10 cellular contexts compared by ENCODE assay signal in the genomic region with DNA sequence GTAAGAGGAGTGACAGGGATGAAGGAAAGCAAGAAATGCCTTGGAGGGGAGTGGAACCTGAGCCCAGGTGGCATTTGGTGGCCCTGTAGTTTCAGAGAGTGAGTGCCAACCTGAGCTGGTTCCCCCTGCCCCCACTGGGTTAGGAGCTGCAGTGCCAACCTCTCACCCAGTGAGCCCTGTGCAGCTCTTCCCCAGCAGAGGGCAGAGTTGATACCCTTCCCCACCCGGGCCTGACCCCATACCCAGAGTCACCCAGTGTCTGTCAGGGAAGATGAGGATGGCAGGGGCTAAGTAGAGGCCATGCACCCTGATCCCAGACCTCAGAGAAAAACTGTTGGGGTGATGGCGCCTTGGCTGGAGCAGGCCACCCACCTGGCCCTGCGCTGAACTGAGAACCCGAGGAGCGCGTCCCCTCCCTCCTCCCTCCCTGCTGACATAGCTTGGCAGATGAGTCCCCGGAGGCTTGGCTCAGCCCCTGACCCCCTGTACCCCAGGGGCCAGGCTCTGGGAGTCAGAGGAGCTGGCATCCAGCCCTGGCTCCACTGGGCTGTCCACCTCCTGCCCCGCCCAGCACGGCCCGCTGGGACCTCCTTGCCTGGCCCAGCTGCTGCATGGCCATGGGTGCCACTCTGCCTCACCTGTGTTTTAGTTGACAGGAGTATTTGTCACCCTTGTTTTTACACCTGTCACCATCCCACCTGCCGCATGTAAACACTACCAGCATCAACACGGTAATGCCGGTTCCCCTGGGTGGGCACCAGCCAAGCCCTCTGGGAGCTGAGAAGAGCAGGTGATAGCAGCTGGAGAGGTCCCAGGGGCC.
A peak's percentile ranks its signal among the peaks of the same experiment; 100 is the strongest.
DNase-seq lines count a peak whose midpoint lies in the region; ATAC-seq and TF ChIP-seq lines count a peak whose summit lies in the region.
"Had no signal": no experiment of that assay in that cellular context is flagged by ENCODE, and none has a peak within 500 bp of the region (broad histone marks: within the 10 kb centered on the region; RNA-seq: fewer than 3 reads in every experiment).

No MANE protein-coding gene starts in this region.

- H3K9me3 ChIP-seq in uterus = no peaks in the 10 kb centered on the region
- H3K9me3 ChIP-seq: breast epithelium had no signal

- H3K36me3 Mint-ChIP-seq in WTC11 = no peaks in the 10 kb centered on the region
- no peaks in the 10 kb centered on the region for H3K36me3 Mint-ChIP-seq in progenitor cell of endocrine pancreas (ENCODE audit: insufficient read depth)

- CTCF ChIA-PET in WTC11 (lab: Charles Lee) = interaction anchor here (0.5 to 1.7 kb wide), 16 partner anchors 10 to 807 kb away, joined by 3 to 36 read pairs (median 4); no protein-coding TSS in a partner anchor

- intact Hi-C loops in uterus (cut with DNase I; ENCODE audit: low total_unique reads) = no loop called here

- peak; percentile 93 for ATAC-seq in WTC11

- DNase-seq in NCI-H1417 (lab: John Stamatoyannopoulos, UW) (peak in 2 of 3 experiments; percentile 42 to 77), WTC11 (ENCODE audit: low spot score) (peak; percentile 37), progenitor cell of endocrine pancreas (ENCODE audit: low spot score, unreplicated experiment) (no peak), T1000 (lab: John Stamatoyannopoulos, UW) (no peak), COLO829 (ENCODE audit: low spot score) (no peak), uterus (no peak)
- DNase-seq: activated CD8-positive, alpha-beta memory T cell treated with anti-CD3 and anti-CD28 coated beads for 24 hours; RPMI8226 had no signal

- H3K4me1 ChIP-seq in uterus = no peaks in the 10 kb centered on the region
- H3K4me1 ChIP-seq: breast epithelium had no signal

- H3K4me1 Mint-ChIP-seq in WTC11 (peaks cover 2% of the 10 kb centered on the region; the same call in 1 of the 2 replicates), progenitor cell of endocrine pancreas (ENCODE audit: low read depth) (no peaks in the 10 kb centered on the region)

- 0 out of 3 replicates have a peak, but pooled peaks have one; percentile 28 for TF ChIP-seq CTCF in GM12872 (IDR thresholded peaks at IDR 0.05; ENCODE audit: insufficient read depth, low read depth, low read length)
- TF ChIP-seq CTCF in WTC11 (IDR thresholded peaks at IDR 0.05) = no peak
- TF ChIP-seq CTCF in progenitor cell of endocrine pancreas (IDR thresholded peaks at IDR 0.05; ENCODE audit: unreplicated experiment) = peak; percentile 23
- no peak for TF ChIP-seq CTCF in uterus (IDR thresholded peaks at IDR 0.05)

- H3K4me3 Mint-ChIP-seq in WTC11 = no peak overlapping the region
- no peak overlapping the region for H3K4me3 Mint-ChIP-seq in progenitor cell of endocrine pancreas (ENCODE audit: low read depth)

- no peak overlapping the region for H3K27ac ChIP-seq in uterus
- H3K27ac ChIP-seq: breast epithelium had no signal

- H3K36me3 ChIP-seq in uterus = no peaks in the 10 kb centered on the region
- H3K36me3 ChIP-seq: breast epithelium had no signal

- no peak for TF ChIP-seq POLR2A in uterus (IDR thresholded peaks at IDR 0.05)

- POLR2A ChIA-PET in WTC11 (lab: Charles Lee) = no interaction called here

- no peak overlapping the region for H3K4me3 ChIP-seq in uterus
- H3K4me3 ChIP-seq: breast epithelium had no signal

- no peaks in the 10 kb centered on the region for H3K27me3 ChIP-seq in uterus
- H3K27me3 ChIP-seq: breast epithelium had no signal

- no peaks in the 10 kb centered on the region for H3K27me3 Mint-ChIP-seq in WTC11 (ENCODE audit: low read depth)
- peaks cover 13% of the 10 kb centered on the region for H3K27me3 Mint-ChIP-seq in progenitor cell of endocrine pancreas

- H3K27ac Mint-ChIP-seq in WTC11 (no peak overlapping the region), progenitor cell of endocrine pancreas (no peak overlapping the region)

- H3K9me3 Mint-ChIP-seq in WTC11 (no peaks in the 10 kb centered on the region), progenitor cell of endocrine pancreas (ENCODE audit: low read depth) (no peaks in the 10 kb centered on the region)

TF ChIP-seq in WTC11, 78 proteins besides CTCF, POLR2A, EP300 and RAD21 (continues in another document):
- TF ChIP-seq, protein P1, sequence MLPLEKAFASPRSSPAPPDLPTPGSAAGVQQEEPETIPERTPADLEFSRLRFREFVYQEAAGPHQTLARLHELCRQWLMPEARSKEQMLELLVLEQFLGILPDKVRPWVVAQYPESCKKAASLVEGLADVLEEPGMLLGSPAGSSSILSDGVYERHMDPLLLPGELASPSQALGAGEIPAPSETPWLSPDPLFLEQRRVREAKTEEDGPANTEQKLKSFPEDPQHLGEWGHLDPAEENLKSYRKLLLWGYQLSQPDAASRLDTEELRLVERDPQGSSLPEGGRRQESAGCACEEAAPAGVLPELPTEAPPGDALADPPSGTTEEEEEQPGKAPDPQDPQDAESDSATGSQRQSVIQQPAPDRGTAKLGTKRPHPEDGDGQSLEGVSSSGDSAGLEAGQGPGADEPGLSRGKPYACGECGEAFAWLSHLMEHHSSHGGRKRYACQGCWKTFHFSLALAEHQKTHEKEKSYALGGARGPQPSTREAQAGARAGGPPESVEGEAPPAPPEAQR (CRISPR knock-in tag; IDR thresholded peaks at IDR 0.05) = no peak
- TF ChIP-seq, protein P2, sequence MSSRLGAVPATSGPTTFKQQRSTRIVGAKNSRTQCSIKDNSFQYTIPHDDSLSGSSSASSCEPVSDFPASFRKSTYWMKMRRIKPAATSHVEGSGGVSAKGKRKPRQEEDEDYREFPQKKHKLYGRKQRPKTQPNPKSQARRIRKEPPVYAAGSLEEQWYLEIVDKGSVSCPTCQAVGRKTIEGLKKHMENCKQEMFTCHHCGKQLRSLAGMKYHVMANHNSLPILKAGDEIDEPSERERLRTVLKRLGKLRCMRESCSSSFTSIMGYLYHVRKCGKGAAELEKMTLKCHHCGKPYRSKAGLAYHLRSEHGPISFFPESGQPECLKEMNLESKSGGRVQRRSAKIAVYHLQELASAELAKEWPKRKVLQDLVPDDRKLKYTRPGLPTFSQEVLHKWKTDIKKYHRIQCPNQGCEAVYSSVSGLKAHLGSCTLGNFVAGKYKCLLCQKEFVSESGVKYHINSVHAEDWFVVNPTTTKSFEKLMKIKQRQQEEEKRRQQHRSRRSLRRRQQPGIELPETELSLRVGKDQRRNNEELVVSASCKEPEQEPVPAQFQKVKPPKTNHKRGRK (CRISPR knock-in tag; IDR thresholded peaks at IDR 0.05; ENCODE audit: borderline replicate concordance) = no peak
- TF ChIP-seq NR2C2 (CRISPR knock-in tag; IDR thresholded peaks at IDR 0.05) (no peak), ZNF423 (CRISPR knock-in tag; IDR thresholded peaks at IDR 0.05) (no peak), CBFB (CRISPR knock-in tag; IDR thresholded peaks at IDR 0.05; ENCODE audit: low read depth) (no peak)
- TF ChIP-seq, protein P3, sequence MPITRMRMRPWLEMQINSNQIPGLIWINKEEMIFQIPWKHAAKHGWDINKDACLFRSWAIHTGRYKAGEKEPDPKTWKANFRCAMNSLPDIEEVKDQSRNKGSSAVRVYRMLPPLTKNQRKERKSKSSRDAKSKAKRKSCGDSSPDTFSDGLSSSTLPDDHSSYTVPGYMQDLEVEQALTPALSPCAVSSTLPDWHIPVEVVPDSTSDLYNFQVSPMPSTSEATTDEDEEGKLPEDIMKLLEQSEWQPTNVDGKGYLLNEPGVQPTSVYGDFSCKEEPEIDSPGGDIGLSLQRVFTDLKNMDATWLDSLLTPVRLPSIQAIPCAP (CRISPR knock-in tag; IDR thresholded peaks at IDR 0.05) = no peak
- TF ChIP-seq, protein P4, sequence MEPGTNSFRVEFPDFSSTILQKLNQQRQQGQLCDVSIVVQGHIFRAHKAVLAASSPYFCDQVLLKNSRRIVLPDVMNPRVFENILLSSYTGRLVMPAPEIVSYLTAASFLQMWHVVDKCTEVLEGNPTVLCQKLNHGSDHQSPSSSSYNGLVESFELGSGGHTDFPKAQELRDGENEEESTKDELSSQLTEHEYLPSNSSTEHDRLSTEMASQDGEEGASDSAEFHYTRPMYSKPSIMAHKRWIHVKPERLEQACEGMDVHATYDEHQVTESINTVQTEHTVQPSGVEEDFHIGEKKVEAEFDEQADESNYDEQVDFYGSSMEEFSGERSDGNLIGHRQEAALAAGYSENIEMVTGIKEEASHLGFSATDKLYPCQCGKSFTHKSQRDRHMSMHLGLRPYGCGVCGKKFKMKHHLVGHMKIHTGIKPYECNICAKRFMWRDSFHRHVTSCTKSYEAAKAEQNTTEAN (CRISPR knock-in tag; IDR thresholded peaks at IDR 0.05) = no peak
- TF ChIP-seq, protein P5, sequence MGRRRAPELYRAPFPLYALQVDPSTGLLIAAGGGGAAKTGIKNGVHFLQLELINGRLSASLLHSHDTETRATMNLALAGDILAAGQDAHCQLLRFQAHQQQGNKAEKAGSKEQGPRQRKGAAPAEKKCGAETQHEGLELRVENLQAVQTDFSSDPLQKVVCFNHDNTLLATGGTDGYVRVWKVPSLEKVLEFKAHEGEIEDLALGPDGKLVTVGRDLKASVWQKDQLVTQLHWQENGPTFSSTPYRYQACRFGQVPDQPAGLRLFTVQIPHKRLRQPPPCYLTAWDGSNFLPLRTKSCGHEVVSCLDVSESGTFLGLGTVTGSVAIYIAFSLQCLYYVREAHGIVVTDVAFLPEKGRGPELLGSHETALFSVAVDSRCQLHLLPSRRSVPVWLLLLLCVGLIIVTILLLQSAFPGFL (CRISPR knock-in tag; IDR thresholded peaks at IDR 0.05; ENCODE audit: borderline replicate concordance) = no peak

Comparison
In these comparisons a context has a peak if more than half of its experiments do, and no peak if none do; other contexts are left out.
1. CTCF ChIP-seq: peak in GM12872 (single experiment) and progenitor cell of endocrine pancreas (single experiment); none in WTC11 (single experiment) and uterus (0 of 4).
2. DNase-seq: peak in NCI-H1417 (2 of 3) and WTC11 (single experiment); none in progenitor cell of endocrine pancreas (single experiment), T1000 (single experiment), COLO829 (single experiment) and uterus (0 of 2).